ENCODE assay signal across 20 cellular contexts in the genomic region with DNA sequence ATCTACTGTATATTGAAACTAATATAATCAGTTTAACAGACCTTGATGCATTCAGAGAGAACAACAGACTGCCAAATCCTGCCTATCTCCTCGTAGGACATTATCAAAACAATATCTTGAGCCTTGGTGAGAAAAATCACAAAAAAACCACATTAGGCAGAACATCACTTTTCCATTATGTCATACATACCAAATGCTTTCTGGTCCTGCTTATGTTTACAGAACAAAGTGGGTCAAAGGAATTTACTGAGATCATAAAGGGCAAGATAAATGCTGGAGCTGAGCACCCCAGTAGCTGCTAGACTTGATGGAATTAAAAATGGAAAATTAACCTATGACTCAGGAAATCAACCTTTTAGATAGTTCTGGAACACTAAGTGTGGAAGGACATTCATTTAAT.
DNase-seq lines count a peak whose midpoint lies in the region; ATAC-seq and TF ChIP-seq lines count a peak whose summit lies in the region.
"Had no signal": no experiment of that assay in that cellular context is flagged by ENCODE, and none has a peak within 500 bp of the region (broad histone marks: within the 10 kb centered on the region; RNA-seq: fewer than 3 reads in every experiment).

No MANE protein-coding gene starts in this region.

- no peaks in the 10 kb centered on the region for H4K20me1 ChIP-seq in fibroblast of lung (ENCODE audit: control insufficient read depth, extremely low read depth, insufficient read depth, low read length)

- H3K4me1 ChIP-seq in fibroblast of lung (ENCODE audit: control insufficient read depth, extremely low read depth, insufficient read depth, low read length): no peaks in the 10 kb centered on the region
- H3K4me1 ChIP-seq: BE2C, SJSA1 had no signal

- H3K27ac ChIP-seq in fibroblast of lung (ENCODE audit: insufficient read depth, low read length): no peak overlapping the region
- H3K27ac ChIP-seq: SJSA1 had no signal

- CTCF ChIA-PET in HEK293T (lab: Yijun Ruan, JAX): no interaction called here

- no peak overlapping the region for H3K4me2 ChIP-seq in fibroblast of lung (ENCODE audit: extremely low read depth, insufficient read depth, low read length)

- H3K9ac ChIP-seq in fibroblast of lung (ENCODE audit: insufficient read depth, low read length): no peak overlapping the region

- peak; percentile 82 for DNase-seq in EH (ENCODE audit: low read depth)
- peak; percentile 7 for DNase-seq in RPMI7951 (ENCODE audit: low read depth)
- DNase-seq in fibroblast of lung (ENCODE audit: low read depth in 2 of 2): peak; percentile 28 to 82
- DNase-seq in non-pigmented ciliary epithelial cell (ENCODE audit: low read depth): peak; percentile 57
- DNase-seq in HEK293T (ENCODE audit: extremely low spot score): no peak
- DNase-seq in stimulated activated CD4-positive, alpha-beta T cell treated with anti-CD3 and anti-CD28 coated beads, Interleukin-2, amount 100 ng/mL, for 24 hours: no peak
- DNase-seq: BE2C; CD4-positive, alpha-beta memory T cell; DMS79; H7; KBM-7; NCI-H1048; NCI-H146; NCI-H2081 treated with DMSO at 0.1 percent for 48 hours; NCI-H345; NCI-H69; NK-92 treated with Interleukin-12 subunit alpha and Interleukin-12 subunit beta, amount 100 ng/mL, for 24 hours had no signal

- H3K4me3 ChIP-seq in fibroblast of lung (replicated peaks in 1 of 4; ENCODE audit: control extremely low read depth in 1 of 4, insufficient read depth in 1 of 4, low read depth in 3 of 4, low read length in 4 of 4): no peak overlapping the region
- H3K4me3 ChIP-seq: SJSA1 had no signal

- H3K36me3 ChIP-seq in fibroblast of lung (ENCODE audit: control insufficient read depth, insufficient read depth, low read length): no peaks in the 10 kb centered on the region
- H3K36me3 ChIP-seq: BE2C, SJSA1 had no signal

- H2AFZ ChIP-seq in fibroblast of lung (ENCODE audit: low read length): no peak overlapping the region

- H3K9me3 ChIP-seq in fibroblast of lung (ENCODE audit: control insufficient read depth, insufficient read depth, low read depth, low read length): no peaks in the 10 kb centered on the region
- H3K9me3 ChIP-seq: BE2C, SJSA1 had no signal

- POLR2A ChIA-PET in HEK293T (lab: Yijun Ruan, JAX): no interaction called here

- ATAC-seq in GM21360 (IDR thresholded peaks at IDR 0.05; ENCODE audit: unreplicated experiment): no peak
- ATAC-seq in HG02840 (IDR thresholded peaks at IDR 0.05; ENCODE audit: low FRiP score, unreplicated experiment): no peak

- H3K27me3 ChIP-seq in fibroblast of lung (ENCODE audit: control insufficient read depth, insufficient read depth, low read length): no peaks in the 10 kb centered on the region

- H3K79me2 ChIP-seq in fibroblast of lung (ENCODE audit: control insufficient read depth, insufficient read depth, low read length): no peaks in the 10 kb centered on the region

- no peak for TF ChIP-seq CTCF in fibroblast of lung (conservative IDR thresholded peaks at IDR 0.05 in 1 of 2, IDR thresholded peaks at IDR 0.05 in 1 of 2; ENCODE audit: low read depth in 1 of 2, low read length in 2 of 2)

TF ChIP-seq in HEK293T, 16 proteins besides CTCF, POLR2A, EP300 and RAD21:
- TF ChIP-seq LEF1 (IDR thresholded peaks at IDR 0.05; ENCODE audit: borderline replicate concordance) (no peak), NFRKB (IDR thresholded peaks at IDR 0.05) (no peak), BHLHE40 (IDR thresholded peaks at IDR 0.05; ENCODE audit: borderline replicate concordance) (no peak), HDGF (IDR thresholded peaks at IDR 0.05; ENCODE audit: borderline replicate concordance) (no peak), TARDBP (IDR thresholded peaks at IDR 0.05) (no peak), CTBP1 (IDR thresholded peaks at IDR 0.05; ENCODE audit: borderline replicate concordance) (no peak), PKNOX1 (IDR thresholded peaks at IDR 0.05) (no peak), ELF4 (IDR thresholded peaks at IDR 0.05) (no peak), FOXM1 (IDR thresholded peaks at IDR 0.05; ENCODE audit: borderline replicate concordance) (no peak), SP1 (IDR thresholded peaks at IDR 0.05) (no peak), FOXK2 (IDR thresholded peaks at IDR 0.05) (no peak), ARNT (IDR thresholded peaks at IDR 0.05) (no peak), ZNF384 (IDR thresholded peaks at IDR 0.05) (no peak), L3MBTL2 (conservative IDR thresholded peaks at IDR 0.05) (no peak), SUZ12 (IDR thresholded peaks at IDR 0.05) (no peak), FOXA1 (IDR thresholded peaks at IDR 0.05) (no peak)

Comparison
In these comparisons a context has a peak if more than half of its experiments do, and no peak if none do; other contexts are left out.
1. DNase-seq: peak in EH (single experiment), RPMI7951 (single experiment), fibroblast of lung (2 of 2) and non-pigmented ciliary epithelial cell (single experiment); none in HEK293T (single experiment) and stimulated activated CD4-positive, alpha-beta T cell treated with anti-CD3 and anti-CD28 coated beads, Interleukin-2, amount 100 ng/mL, for 24 hours (0 of 2).